In genomic region chr14:72172597-72172996, GRCh38 we compare ENCODE assay signal across 27 cellular contexts.
"Had no signal": no experiment of that assay in that cellular context is flagged by ENCODE, and none has a peak within 500 bp of the region (broad histone marks: within the 10 kb centered on the region; RNA-seq: fewer than 3 reads in every experiment).

No MANE protein-coding gene starts in this region.

- H3K36me3 ChIP-seq: neural progenitor cell, neutrophil, right lobe of liver, tibial nerve, uterus had no signal

- H3K4me3 ChIP-seq: hepatocyte, lung, neural progenitor cell, psoas muscle, right lobe of liver, smooth muscle cell, tibial nerve, uterus had no signal

- H3K4me1 ChIP-seq: neural progenitor cell, parathyroid adenoma, psoas muscle, right lobe of liver, tibial nerve, uterus had no signal

- ATAC-seq: left lobe of liver; natural killer cell; psoas muscle; right lobe of liver; stimulated activated memory B cell treated with anti-CD40 and anti-IgM and Interleukin-4, amounts not matched to agents 10 μg/mL and 1 μg/mL and 100 μg/mL, for 72 hours; stimulated activated naive CD8-positive, alpha-beta T cell treated with anti-CD3 and anti-CD28 coated beads, Interleukin-15, amount 100 ng/mL, for 72 hours had no signal

- H3K9me3 ChIP-seq: neutrophil, psoas muscle, right lobe of liver, tibial nerve, uterus had no signal

- H2AFZ ChIP-seq: hepatocyte, parathyroid adenoma had no signal

- H3K4me1 Mint-ChIP-seq: natural killer cell; nephron progenitor cell; neural progenitor cell; stimulated activated naive CD8-positive, alpha-beta T cell treated with anti-CD3 and anti-CD28 coated beads, Interleukin-15, amount 100 ng/mL, for 72 hours had no signal

- DNase-seq: islet precursor cell; mesendoderm; naive B cell; natural killer cell; nephron progenitor cell; occipital lobe; psoas muscle; right lobe of liver; stimulated activated CD4-positive, alpha-beta T cell treated with anti-CD3 and anti-CD28 coated beads, Interleukin-1b, Interleukin-23, amount 100 ng/mL, for 48 hours; stimulated activated CD4-positive, alpha-beta T cell treated with anti-CD3 and anti-CD28 coated beads, Interleukin-2, amount 100 ng/mL, for 48 hours; stimulated activated CD4-positive, alpha-beta T cell treated with anti-CD3 and anti-CD28 coated beads, Interleukin-4, amount 100 ng/mL, for 4 hours; stimulated activated CD8-positive, alpha-beta memory T cell treated with anti-CD3 and anti-CD28 coated beads, Interleukin-4, amount 100 ng/mL, for 48 hours; stimulated activated naive CD4-positive, alpha-beta T cell treated with Interleukin-2 at 50 U/mL for 16 hours; stimulated activated naive CD8-positive, alpha-beta T cell treated with anti-CD3 and anti-CD28 coated beads, Interleukin-15, amount 100 ng/mL, for 72 hours; substantia nigra; uterus had no signal

- H3K9ac ChIP-seq: neural progenitor cell, parathyroid adenoma had no signal

- H3K9me3 Mint-ChIP-seq: natural killer cell; nephron progenitor cell; neural progenitor cell; stimulated activated naive CD8-positive, alpha-beta T cell treated with anti-CD3 and anti-CD28 coated beads, Interleukin-15, amount 100 ng/mL, for 72 hours had no signal

- H3K36me3 Mint-ChIP-seq: mesothelial cell of epicardium; naive B cell; natural killer cell; neural progenitor cell; stimulated activated memory B cell treated with anti-CD40 and anti-IgM and Interleukin-4, amounts not matched to agents 10 μg/mL and 1 μg/mL and 100 μg/mL, for 72 hours; type B pancreatic cell had no signal

- H3K79me2 ChIP-seq: hepatocyte, parathyroid adenoma had no signal

- H3K27me3 ChIP-seq: hepatocyte, neural progenitor cell, neutrophil, right lobe of liver, tibial nerve, uterus had no signal

- H3K4me2 ChIP-seq: hepatocyte, neural progenitor cell, smooth muscle cell had no signal

- H3K4me3 Mint-ChIP-seq: mesothelial cell of epicardium; naive B cell; natural killer cell; nephron progenitor cell; neural progenitor cell; stimulated activated memory B cell treated with anti-CD40 and anti-IgM and Interleukin-4, amounts not matched to agents 10 μg/mL and 1 μg/mL and 100 μg/mL, for 72 hours; stimulated activated naive CD8-positive, alpha-beta T cell treated with anti-CD3 and anti-CD28 coated beads, Interleukin-15, amount 100 ng/mL, for 72 hours; type B pancreatic cell had no signal

- H3K27ac Mint-ChIP-seq: mesothelial cell of epicardium; naive B cell; natural killer cell; nephron progenitor cell; neural progenitor cell; stimulated activated memory B cell treated with anti-CD40 and anti-IgM and Interleukin-4, amounts not matched to agents 10 μg/mL and 1 μg/mL and 100 μg/mL, for 72 hours; type B pancreatic cell had no signal
